In the genomic region with DNA sequence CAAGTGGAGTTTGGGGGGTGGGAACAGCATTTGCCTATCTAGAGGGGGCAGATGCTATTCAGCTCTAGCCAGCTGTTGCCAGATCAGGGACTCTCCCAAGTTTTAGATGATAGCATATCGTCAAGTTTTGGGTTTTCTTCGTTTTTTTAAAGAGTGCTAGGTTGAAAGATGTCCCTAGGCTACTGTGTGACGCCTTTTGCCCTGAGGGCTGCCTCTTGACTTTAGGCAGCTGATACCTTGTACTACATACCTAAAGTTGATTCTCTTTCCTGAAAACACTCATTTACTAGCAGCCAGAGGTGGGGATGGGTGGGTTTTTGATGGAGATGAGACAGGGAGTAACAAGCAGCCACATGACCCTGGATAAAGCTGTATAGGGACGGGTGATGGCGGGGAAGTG, we compare ENCODE assay signal across 22 cellular contexts.
DNase-seq lines count a peak whose midpoint lies in the region; TF ChIP-seq lines count a peak whose summit lies in the region.
"Had no signal": no experiment of that assay in that cellular context is flagged by ENCODE, and none has a peak within 500 bp of the region (broad histone marks: within the 10 kb centered on the region; RNA-seq: fewer than 3 reads in every experiment).

No MANE protein-coding gene starts in this region.

- H3K4ac ChIP-seq in mesenchymal stem cell (ENCODE audit: low read depth in 1 of 2, low read length in 2 of 2) = no peak overlapping the region

- DNase-seq in NCI-H2171 treated with DMSO at 0.1 percent for 48 hours (lab: John Stamatoyannopoulos, UW) (peak; percentile 33), NCI-H2171 (lab: John Stamatoyannopoulos, UW) (no peak), NCI-H69 (lab: John Stamatoyannopoulos, UW) (peak; percentile 38), mesenchymal stem cell (no peak), lower leg skin (ENCODE audit: low spot score in 2 of 2) (no peak), NAMALWA (ENCODE audit: low spot score) (no peak)
- DNase-seq: 8988T; ACHN; BE2C; C1 segment of cervical spinal cord; CD4-positive, alpha-beta memory T cell; CD4-positive, CD25-positive, alpha-beta regulatory T cell; CD8-positive, alpha-beta memory T cell; COR-L47; DMS153; DMS53; DMS79; DND-41; EL; GDM1 had no signal

- H3K18ac ChIP-seq in mesenchymal stem cell (ENCODE audit: low read depth in 1 of 2, low read length in 2 of 2) = no peak overlapping the region

- H4K91ac ChIP-seq in mesenchymal stem cell (ENCODE audit: low read length) = no peak overlapping the region

- H3K4me2 ChIP-seq in mesenchymal stem cell (ENCODE audit: low read length, poor library complexity, severe bottlenecking) = no peak overlapping the region

- no peak overlapping the region for H3K14ac ChIP-seq in mesenchymal stem cell (ENCODE audit: low read length in 2 of 2)

- no peak overlapping the region for H3K9ac ChIP-seq in mesenchymal stem cell (ENCODE audit: low read length)
- H3K9ac ChIP-seq: BLaER1 had no signal

- no peaks in the 10 kb centered on the region for H3K9me3 ChIP-seq in mesenchymal stem cell (ENCODE audit: control insufficient read depth, low read length)
- H3K9me3 ChIP-seq: BE2C, BLaER1 had no signal

- H3K23ac ChIP-seq in mesenchymal stem cell (ENCODE audit: low read length in 2 of 2) = no peak overlapping the region

- no peak overlapping the region for H2BK12ac ChIP-seq in mesenchymal stem cell (ENCODE audit: low read length in 2 of 2)

- H2BK120ac ChIP-seq in mesenchymal stem cell (ENCODE audit: low read depth, low read length) = no peak overlapping the region

- peak overlapping the region; percentile 51 for H2AK5ac ChIP-seq in mesenchymal stem cell (ENCODE audit: low read length, severe bottlenecking)

- H2BK15ac ChIP-seq in mesenchymal stem cell (ENCODE audit: low read depth, poor library complexity, severe bottlenecking) = no peak overlapping the region

- peak overlapping the region; percentile 20 for H2BK5ac ChIP-seq in mesenchymal stem cell (ENCODE audit: low read depth, low read length, poor library complexity, severe bottlenecking)

- peaks cover 19% of the 10 kb centered on the region for H3K4me1 ChIP-seq in mesenchymal stem cell (ENCODE audit: control insufficient read depth, insufficient read depth, low read depth, low read length)
- H3K4me1 ChIP-seq: BE2C had no signal

- no peak overlapping the region for H4K8ac ChIP-seq in mesenchymal stem cell (ENCODE audit: low read length)

- no peak for TF ChIP-seq POLR2A in lower leg skin (IDR thresholded peaks at IDR 0.05)

- no peak overlapping the region for H3K27ac ChIP-seq in mesenchymal stem cell (ENCODE audit: low read length, poor library complexity, severe bottlenecking)
- H3K27ac ChIP-seq: BLaER1 had no signal

- no peak overlapping the region for H3K4me3 ChIP-seq in mesenchymal stem cell (ENCODE audit: insufficient read depth in 1 of 2, low read depth in 1 of 2, low read length in 2 of 2)
- H3K4me3 ChIP-seq in lower leg skin (ENCODE audit: low read depth, poor library complexity, severe bottlenecking) = no peak overlapping the region
- H3K4me3 ChIP-seq: BLaER1, GM12878 had no signal

- 86% methylated on average over 5 of the region's 5 CpGs for WGBS in mesenchymal stem cell
- WGBS in lower leg skin, 2 donors = 79 to 87% methylated on average over 5 of the region's 5 CpGs

- H3K27me3 ChIP-seq in mesenchymal stem cell (ENCODE audit: control insufficient read depth in 1 of 2, insufficient read depth in 1 of 2, low read length in 2 of 2) = peaks cover 0 to 9% of the 10 kb centered on the region in 2 experiments
- H3K27me3 ChIP-seq: BE2C, BLaER1 had no signal

- no peaks in the 10 kb centered on the region for H3K36me3 ChIP-seq in mesenchymal stem cell (ENCODE audit: control insufficient read depth in 1 of 2, insufficient read depth in 2 of 2, low read depth in 1 of 2, low read length in 2 of 2)
- H3K36me3 ChIP-seq: BE2C, BLaER1 had no signal

- H3K79me1 ChIP-seq in mesenchymal stem cell (replicated peaks; ENCODE audit: low read length, poor library complexity, severe bottlenecking) = peaks cover 33% of the 10 kb centered on the region

- no peak for TF ChIP-seq CTCF in lower leg skin (IDR thresholded peaks at IDR 0.05)

- intact Hi-C loops in lower leg skin (cut with DNase I; ENCODE audit: low total_unique reads) = no loop called here

- H2AFZ ChIP-seq in mesenchymal stem cell (ENCODE audit: low read depth, low read length) = no peak overlapping the region

Comparison
In these comparisons a context has a peak if more than half of its experiments do, and no peak if none do; other contexts are left out.
1. DNase-seq: peak in NCI-H2171 treated with DMSO at 0.1 percent for 48 hours (single experiment) and NCI-H69 (single experiment); none in NCI-H2171 (single experiment), mesenchymal stem cell (single experiment), lower leg skin (0 of 2) and NAMALWA (single experiment).